Comparison of ENCODE assay signal across 9 cellular contexts in the genomic region with DNA sequence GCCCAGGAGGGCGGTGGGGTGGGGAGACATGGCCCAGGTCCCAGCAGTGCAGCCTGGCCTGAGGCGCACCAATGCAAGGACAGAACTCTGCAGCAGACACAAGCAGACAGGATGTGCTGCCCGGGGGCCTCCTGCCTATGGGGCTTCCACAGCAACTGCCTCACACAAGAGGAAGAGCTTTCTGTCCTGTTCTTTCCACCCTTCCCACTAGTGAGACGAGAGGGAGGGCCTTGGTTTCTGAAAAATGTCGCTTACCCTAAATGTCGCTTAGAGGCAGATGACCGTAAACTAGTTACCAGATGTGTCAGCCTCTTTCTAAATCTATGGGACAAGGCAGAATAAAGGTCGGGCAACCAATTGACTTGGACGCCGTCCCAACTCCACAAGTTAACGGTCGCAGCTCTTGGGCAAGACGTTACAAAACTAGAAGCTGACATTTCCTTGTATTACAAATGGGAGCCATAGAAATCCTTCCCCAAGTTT. TPM values are rescaled to one million over a fixed set of nuclear protein-coding genes. Genes with fewer than 3 reads are reported as not detected.
DNase-seq lines count a peak whose midpoint lies in the region; ATAC-seq and TF ChIP-seq lines count a peak whose summit lies in the region.
"Had no signal": no experiment of that assay in that cellular context is flagged by ENCODE, and none has a peak within 500 bp of the region (broad histone marks: within the 10 kb centered on the region; RNA-seq: fewer than 3 reads in every experiment).

A gene with protein sequence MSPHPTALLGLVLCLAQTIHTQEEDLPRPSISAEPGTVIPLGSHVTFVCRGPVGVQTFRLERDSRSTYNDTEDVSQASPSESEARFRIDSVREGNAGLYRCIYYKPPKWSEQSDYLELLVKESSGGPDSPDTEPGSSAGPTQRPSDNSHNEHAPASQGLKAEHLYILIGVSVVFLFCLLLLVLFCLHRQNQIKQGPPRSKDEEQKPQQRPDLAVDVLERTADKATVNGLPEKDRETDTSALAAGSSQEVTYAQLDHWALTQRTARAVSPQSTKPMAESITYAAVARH (minus strand): TSS at position 157 of the 483 bp plus-strand sequence. CDS start 127 bp downstream, at position 30.

- H3K4me3 Mint-ChIP-seq in neural progenitor cell, result no peak within 1 kb of the TSS

- peaks cover 3% of the 10 kb centered on the region for H3K27me3 Mint-ChIP-seq in neural progenitor cell (ENCODE audit: insufficient read depth, low read depth)

- H3K36me3 Mint-ChIP-seq in neural progenitor cell, result no peaks in the 10 kb centered on the region

- H3K4me1 ChIP-seq in neural progenitor cell, result no peaks in the 10 kb centered on the region

- H3K4me3 ChIP-seq in neural progenitor cell, result no peak within 1 kb of the TSS
- H3K4me3 ChIP-seq: SK-N-MC had no signal

- no peak within 1 kb of the TSS for H3K9ac ChIP-seq in neural progenitor cell

- TF ChIP-seq CTCF in neural progenitor cell (IDR thresholded peaks at IDR 0.05), result no peak

- H3K4me1 Mint-ChIP-seq in neural progenitor cell, result no peaks in the 10 kb centered on the region

- ATAC-seq in Right ventricle myocardium inferior (peak; percentile 83), GM18873 (IDR thresholded peaks at IDR 0.05; ENCODE audit: low FRiP score, unreplicated experiment) (no peak)

- H4K20me1 ChIP-seq in neural progenitor cell (ENCODE audit: low read depth), result no peaks in the 10 kb centered on the region

- no peak within 1 kb of the TSS for H2AFZ ChIP-seq in neural progenitor cell (replicated peaks)

- DNase-seq in Kasumi-1 (lab: John Stamatoyannopoulos, UW) (peak; percentile 97), Right ventricle myocardium inferior (ENCODE audit: missing footprints) (peak; percentile 76), occipital lobe (lab: John Stamatoyannopoulos, UW) (no peak), neural progenitor cell (ENCODE audit: low spot score) (no peak), NCI-H2196 (lab: John Stamatoyannopoulos, UW; ENCODE audit: unreplicated experiment) (no peak)
- peak; percentile 83 for DNase-seq in activated CD8-positive, alpha-beta memory T cell treated with anti-CD3 and anti-CD28 coated beads for 24 hours
- peak; percentile 58 for DNase-seq in stimulated activated CD4-positive, alpha-beta T cell treated with anti-CD3 and anti-CD28 coated beads, Interleukin-4, amount 100 ng/mL, for 24 hours

- H3K79me2 ChIP-seq in neural progenitor cell (ENCODE audit: low read depth), result no peaks in the 10 kb centered on the region

- no peak within 1 kb of the TSS for H3K4me2 ChIP-seq in neural progenitor cell

- no peak within 1 kb of the TSS for H3K27ac Mint-ChIP-seq in neural progenitor cell

- H3K36me3 ChIP-seq in neural progenitor cell, result no peaks in the 10 kb centered on the region

- H3K9me3 ChIP-seq in neural progenitor cell (ENCODE audit: low read depth), result no peaks in the 10 kb centered on the region

- no peaks in the 10 kb centered on the region for H3K9me3 Mint-ChIP-seq in neural progenitor cell

- H3K27ac ChIP-seq in neural progenitor cell, result no peak within 1 kb of the TSS
- H3K27ac ChIP-seq: SK-N-MC had no signal

- intact Hi-C loops in Right ventricle myocardium inferior (cut with DNase I), result no loop called here

- H3K27me3 ChIP-seq in neural progenitor cell, result peaks cover 6% of the 10 kb centered on the region

- H3F3A ChIP-seq in neural progenitor cell (ENCODE audit: low read depth), result no peaks in the 10 kb centered on the region

RNA-seq across cellular contexts. Expression of the gene that starts here (rescaled TPM):
- total RNA-seq in Right ventricle myocardium inferior, result 9.1 TPM
- 1.1 TPM for total RNA-seq in occipital lobe
- not detected in 2 replicates for total RNA-seq in neural progenitor cell (ENCODE audit: low replicate concordance)

Comparison
In these comparisons a context has a peak if more than half of its experiments do, and no peak if none do; other contexts are left out.
1. DNase-seq: peak in Kasumi-1 (2 of 2), activated CD8-positive, alpha-beta memory T cell treated with anti-CD3 and anti-CD28 coated beads for 24 hours (single experiment), Right ventricle myocardium inferior (single experiment) and stimulated activated CD4-positive, alpha-beta T cell treated with anti-CD3 and anti-CD28 coated beads, Interleukin-4, amount 100 ng/mL, for 24 hours (single experiment); none in occipital lobe (single experiment), neural progenitor cell (single experiment) and NCI-H2196 (single experiment).